ENCODE assay signal across 28 cellular contexts in the genomic region with DNA sequence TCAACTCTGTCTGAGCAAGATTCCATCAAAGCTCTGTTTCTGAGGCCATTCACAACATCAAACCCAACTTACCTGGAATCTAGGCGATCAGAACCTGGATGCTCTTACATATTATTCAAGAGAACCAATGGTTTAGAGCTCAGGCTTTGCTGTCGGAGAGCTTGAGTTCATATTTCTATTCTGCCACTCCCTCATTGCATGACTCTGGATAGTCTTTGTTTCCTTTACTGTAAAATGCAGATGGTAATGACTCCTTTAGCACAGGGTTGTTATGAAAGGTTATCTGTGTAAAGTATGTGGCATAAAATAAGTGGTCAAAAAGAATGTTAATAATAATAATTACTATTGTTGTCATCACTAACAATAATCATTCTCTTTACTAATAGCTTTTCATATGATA.
"Had no signal": no experiment of that assay in that cellular context is flagged by ENCODE, and none has a peak within 500 bp of the region (broad histone marks: within the 10 kb centered on the region; RNA-seq: fewer than 3 reads in every experiment).

No MANE protein-coding gene starts in this region.

- H3K4me1 ChIP-seq: ascending aorta, right lobe of liver had no signal

- DNase-seq: activated CD4-positive, alpha-beta T cell treated with anti-CD3 and anti-CD28 coated beads for 1 hour; activated CD4-positive, alpha-beta T cell treated with anti-CD3 and anti-CD28 coated beads, Interleukin-2, amount 50 U/mL, for 1 hour; activated CD8-positive, alpha-beta T cell treated with anti-CD3 and anti-CD28 coated beads for 36 hours; activated naive CD4-positive, alpha-beta T cell; activated naive CD8-positive, alpha-beta T cell treated with anti-CD3 and anti-CD28 coated beads for 36 hours; activated T-cell treated with anti-CD3 and anti-CD28 coated beads, Interleukin-2, amount 50 U/mL, for 48 hours; caudate nucleus; gastrocnemius medialis; glutamatergic neuron; hippocampal formation; left cardiac atrium; mammary epithelial cell; naive B cell; nephron progenitor cell; right lobe of liver; stimulated activated CD4-positive, alpha-beta T cell treated with anti-CD3 and anti-CD28 coated beads, Interleukin-1b, Interleukin-23, amount 100 ng/mL, for 48 hours; stimulated activated CD4-positive, alpha-beta T cell treated with anti-CD3 and anti-CD28 coated beads, Interleukin-4, amount 100 ng/mL, for 4 hours; stimulated activated CD8-positive, alpha-beta memory T cell treated with anti-CD3 and anti-CD28 coated beads, Interleukin-4, amount 100 ng/mL, for 48 hours; stimulated activated naive CD8-positive, alpha-beta T cell treated with anti-CD3 and anti-CD28 coated beads, Interleukin-15, amount 100 ng/mL, for 72 hours; substantia nigra; SW 1271; T1000; upper lobe of right lung; WERI-Rb-1 had no signal

- H3K9me3 ChIP-seq: ascending aorta, gastrocnemius medialis, neutrophil, right lobe of liver, upper lobe of right lung had no signal

- H3K27ac ChIP-seq: ascending aorta, gastrocnemius medialis, neutrophil, right lobe of liver, upper lobe of right lung, WERI-Rb-1 had no signal

- H3K4me3 ChIP-seq: ascending aorta, gastrocnemius medialis, right lobe of liver, skin epidermis, upper lobe of right lung had no signal

- ATAC-seq: activated CD8-positive, alpha-beta T cell treated with anti-CD3 and anti-CD28 coated beads for 36 hours; gastrocnemius medialis; left cardiac atrium; right lobe of liver; stimulated activated memory B cell treated with anti-CD40 and anti-IgM and Interleukin-4, amounts not matched to agents 10 μg/mL and 1 μg/mL and 100 μg/mL, for 72 hours; stimulated activated naive CD8-positive, alpha-beta T cell treated with anti-CD3 and anti-CD28 coated beads, Interleukin-15, amount 100 ng/mL, for 72 hours; upper lobe of right lung had no signal

- H3K36me3 ChIP-seq: ascending aorta, gastrocnemius medialis, neutrophil, right lobe of liver, upper lobe of right lung, WERI-Rb-1 had no signal

- H3K27me3 ChIP-seq: ascending aorta, gastrocnemius medialis, neutrophil, right lobe of liver, upper lobe of right lung had no signal
